8 cellular contexts compared by ENCODE assay signal in genomic region chr19:39125554-39126311, GRCh38. TPM values are rescaled to one million over a fixed set of nuclear protein-coding genes. Genes with fewer than 3 reads are reported as not detected.
DNase-seq lines count a peak whose midpoint lies in the region; ATAC-seq and TF ChIP-seq lines count a peak whose summit lies in the region.

Gene PAK4 (plus strand): TSS chr19:39125786. CDS start chr19:39169554, 43,768 bp downstream.

- H3K4me3 ChIP-seq in GM08714 (ENCODE audit: low read length) (peak within 1 kb of the TSS; percentile 98), thoracic aorta (peak within 1 kb of the TSS; percentile 96)

- peak within 1 kb of the TSS; percentile 50 to 69 for H3K27ac ChIP-seq in thoracic aorta

- H3K36me3 ChIP-seq in thoracic aorta, result no peaks in the 10 kb centered on the region

- peaks cover 40% of the 10 kb centered on the region for H3K4me1 Mint-ChIP-seq in activated naive CD8-positive, alpha-beta T cell (ENCODE audit: low read depth)

- H3K27ac Mint-ChIP-seq in activated naive CD8-positive, alpha-beta T cell, result peak within 1 kb of the TSS; percentile 97

- ATAC-seq in HG02610 (IDR thresholded peaks at IDR 0.05; ENCODE audit: unreplicated experiment), result peak; percentile 93
- peak; percentile 93 for ATAC-seq in omental fat pad (ENCODE audit: low FRiP score)
- ATAC-seq in thoracic aorta (ENCODE audit: insufficient number of reproducible peaks, low FRiP score, low read depth), result peak; percentile 76

- TF ChIP-seq CTCF in omental fat pad (IDR thresholded peaks at IDR 0.05) (no peak), thoracic aorta (IDR thresholded peaks at IDR 0.05) (no peak)

- H3K9me3 Mint-ChIP-seq in activated naive CD8-positive, alpha-beta T cell (ENCODE audit: low read depth), result no peaks in the 10 kb centered on the region

- H3K9me3 ChIP-seq in thoracic aorta, result no peaks in the 10 kb centered on the region

- no peaks in the 10 kb centered on the region for H3K27me3 ChIP-seq in thoracic aorta (replicated peaks; ENCODE audit: insufficient read depth)

- no peaks in the 10 kb centered on the region for H3K27me3 Mint-ChIP-seq in activated naive CD8-positive, alpha-beta T cell

- H3K4me1 ChIP-seq in thoracic aorta (ENCODE audit: control insufficient read depth in 1 of 2, low read depth in 2 of 2), result peaks cover 8 to 34% of the 10 kb centered on the region in 2 donors

- H3K4me3 Mint-ChIP-seq in activated naive CD8-positive, alpha-beta T cell, result peak within 1 kb of the TSS; percentile 95

- DNase-seq in NCI-H1105 (lab: John Stamatoyannopoulos, UW), result peak; percentile 96
- peak; percentile 96 for DNase-seq in SKM-1 treated with dmso at 0.1 percent for 144 hours (lab: John Stamatoyannopoulos, UW; ENCODE audit: unreplicated experiment)
- DNase-seq in glomerular endothelial cell (ENCODE audit: extremely low read depth, low read depth, low spot score), result peak; percentile 81
- peak; percentile 96 for DNase-seq in omental fat pad (ENCODE audit: low spot score)
- peak; percentile 96 for DNase-seq in thoracic aorta (ENCODE audit: low spot score)

- H3K36me3 Mint-ChIP-seq in activated naive CD8-positive, alpha-beta T cell, result no peaks in the 10 kb centered on the region

RNA-seq across cellular contexts. Expression of gene PAK4, which starts in this region (rescaled TPM):
- total RNA-seq in glomerular endothelial cell (26.4 and 36.6 TPM in 2 replicates), omental fat pad (1 to 10 TPM; 4.6 to 9.8 (median 6.3) TPM), thoracic aorta (1 to 10 TPM; 7.4 to 8.7 TPM)

Comparison
In these comparisons a context has a peak if more than half of its experiments do, and no peak if none do; other contexts are left out.
1. Peak in every context shown above with its lines: DNase-seq, ATAC-seq, H3K4me3 ChIP-seq and H3K27ac ChIP-seq.